ENCODE assay signal across 19 cellular contexts in genomic region chr9:77175152-77175551, GRCh38.
"Had no signal": no experiment of that assay in that cellular context is flagged by ENCODE, and none has a peak within 500 bp of the region (broad histone marks: within the 10 kb centered on the region; RNA-seq: fewer than 3 reads in every experiment).

No MANE protein-coding gene starts in this region.

- H3K9me3 Mint-ChIP-seq: activated CD4-positive, alpha-beta memory T cell treated with anti-CD3 and anti-CD28 coated beads for 36 hours; activated naive CD8-positive, alpha-beta T cell treated with anti-CD3 and anti-CD28 coated beads for 36 hours; activated T-helper 1 cell treated with anti-CD3 and anti-CD28 coated beads, Interleukin-12 subunit alpha, Interleukin-12 subunit beta, Interleukin-2, Interleukin-4 antibody, amounts not matched to agents 30 ng/mL and 10 ng/mL and 1 ng/mL, durations not matched to agents 14 hours and 24 hours and 36 hours; nephron progenitor cell; T-helper 2 cell treated with Interferon-gamma antibody and Interleukin-4, amounts not matched to agents 5 μg/mL and 100 μg/mL, for 36 hours had no signal

- DNase-seq: activated CD4-positive, alpha-beta memory T cell treated with anti-CD3 and anti-CD28 coated beads for 36 hours; activated gamma-delta T cell treated with Interleukin-2 at 50 U/mL for 16 hours; activated naive CD8-positive, alpha-beta T cell treated with anti-CD3 and anti-CD28 coated beads for 36 hours; activated T-cell treated with anti-CD3 and anti-CD28 coated beads for 4 hours; amniotic stem cell; dermis blood vessel endothelial cell; effector memory CD4-positive, alpha-beta T cell; esophagus squamous epithelium; heart right ventricle; kidney glomerular epithelial cell; nephron progenitor cell; occipital lobe; posterior cingulate gyrus; spleen; stimulated activated naive CD4-positive, alpha-beta T cell; thyroid gland; WERI-Rb-1 had no signal

- H3K36me3 Mint-ChIP-seq: activated CD4-positive, alpha-beta memory T cell treated with anti-CD3 and anti-CD28 coated beads for 36 hours had no signal

- ATAC-seq: heart right ventricle had no signal

- H3K27me3 Mint-ChIP-seq: activated CD4-positive, alpha-beta memory T cell treated with anti-CD3 and anti-CD28 coated beads for 36 hours; activated naive CD8-positive, alpha-beta T cell treated with anti-CD3 and anti-CD28 coated beads for 36 hours had no signal

- H3K27ac Mint-ChIP-seq: activated CD4-positive, alpha-beta memory T cell treated with anti-CD3 and anti-CD28 coated beads for 36 hours; activated naive CD8-positive, alpha-beta T cell treated with anti-CD3 and anti-CD28 coated beads for 36 hours; activated T-helper 1 cell treated with anti-CD3 and anti-CD28 coated beads, Interleukin-12 subunit alpha, Interleukin-12 subunit beta, Interleukin-2, Interleukin-4 antibody, amounts not matched to agents 30 ng/mL and 10 ng/mL and 1 ng/mL, durations not matched to agents 14 hours and 24 hours and 36 hours; nephron progenitor cell; T-helper 2 cell treated with Interferon-gamma antibody and Interleukin-4, amounts not matched to agents 5 μg/mL and 100 μg/mL, for 36 hours had no signal

- H3K4me3 Mint-ChIP-seq: activated CD4-positive, alpha-beta memory T cell treated with anti-CD3 and anti-CD28 coated beads for 36 hours; activated naive CD8-positive, alpha-beta T cell treated with anti-CD3 and anti-CD28 coated beads for 36 hours; activated T-helper 1 cell treated with anti-CD3 and anti-CD28 coated beads, Interleukin-12 subunit alpha, Interleukin-12 subunit beta, Interleukin-2, Interleukin-4 antibody, amounts not matched to agents 30 ng/mL and 10 ng/mL and 1 ng/mL, durations not matched to agents 14 hours and 24 hours and 36 hours; nephron progenitor cell; T-helper 2 cell treated with Interferon-gamma antibody and Interleukin-4, amounts not matched to agents 5 μg/mL and 100 μg/mL, for 36 hours had no signal
